10 cellular contexts compared by ENCODE assay signal in the genomic region with DNA sequence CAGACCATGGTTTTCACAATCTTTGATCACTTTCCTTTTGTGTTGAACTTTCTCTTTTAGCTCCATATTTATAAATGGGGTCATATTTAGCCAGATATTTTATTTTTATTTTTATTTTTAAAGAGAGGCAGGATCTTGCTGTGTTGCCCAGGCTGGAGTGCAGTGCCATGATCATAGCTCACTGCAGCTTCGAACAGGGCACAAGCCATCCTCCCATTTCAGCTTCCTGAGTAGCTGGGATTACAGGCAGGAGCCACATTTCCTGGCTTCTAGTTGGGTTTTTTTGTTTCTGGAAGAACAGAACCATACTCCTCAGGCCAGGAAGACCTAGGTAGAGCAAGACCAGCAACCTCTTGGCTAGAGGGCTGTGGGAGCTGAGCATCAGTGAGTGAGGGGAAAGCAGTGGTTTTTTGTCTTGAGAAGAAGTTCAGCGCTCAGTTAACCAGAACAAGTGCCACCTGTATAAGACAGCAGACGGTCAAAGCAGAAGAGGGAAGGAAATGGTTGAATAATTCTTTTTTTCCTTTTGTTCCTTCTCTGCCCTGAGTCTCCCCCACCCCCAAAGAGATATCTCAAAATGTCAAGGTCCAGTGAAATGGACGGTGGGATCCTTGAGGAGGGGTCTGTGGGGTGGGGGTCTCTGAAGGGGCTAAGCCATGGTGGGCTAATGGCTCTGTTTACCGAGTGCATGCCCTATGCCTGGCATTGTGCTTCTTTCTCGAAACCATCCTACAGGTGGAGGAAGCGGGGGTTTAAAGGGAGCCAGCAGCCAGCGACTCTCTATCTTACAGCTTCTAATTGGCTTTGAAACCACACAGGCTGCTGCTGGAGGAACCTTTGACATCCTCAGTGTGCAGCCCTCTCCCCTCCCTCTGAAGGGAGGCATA.
DNase-seq lines count a peak whose midpoint lies in the region; ATAC-seq and TF ChIP-seq lines count a peak whose summit lies in the region.
"Had no signal": no experiment of that assay in that cellular context is flagged by ENCODE, and none has a peak within 500 bp of the region (broad histone marks: within the 10 kb centered on the region; RNA-seq: fewer than 3 reads in every experiment).

No MANE protein-coding gene starts in this region.

- no peaks in the 10 kb centered on the region for H3K27me3 Mint-ChIP-seq in activated CD8-positive, alpha-beta T cell treated with anti-CD3 and anti-CD28 coated beads, Interleukin-2, amount 10 ng/mL, durations not matched to agents 7 days and 5 days (ENCODE audit: low read depth)

- H2AFZ ChIP-seq in MM.1S (ENCODE audit: low read length): no peak overlapping the region

- no peaks in the 10 kb centered on the region for H3K9me3 Mint-ChIP-seq in activated CD8-positive, alpha-beta T cell treated with anti-CD3 and anti-CD28 coated beads, Interleukin-2, amount 10 ng/mL, durations not matched to agents 7 days and 5 days (ENCODE audit: insufficient read depth)

- peak; percentile 36 for DNase-seq in GDM1 (lab: John Stamatoyannopoulos, UW)
- peak; percentile 50 for DNase-seq in activated CD8-positive, alpha-beta T cell treated with anti-CD3 and anti-CD28 coated beads, Interleukin-2, amount 10 ng/mL, durations not matched to agents 7 days and 5 days
- DNase-seq in posterior vena cava (ENCODE audit: low spot score): peak; percentile 61
- no peak for DNase-seq in MM.1S
- DNase-seq in kidney glomerular epithelial cell (lab: John Stamatoyannopoulos, UW): no peak
- DNase-seq: activated gamma-delta T cell treated with Interleukin-2 at 50 U/mL for 16 hours had no signal

- no peak overlapping the region for H3K9ac ChIP-seq in MM.1S (ENCODE audit: low read length)

- CTCF ChIA-PET in activated CD8-positive, alpha-beta T cell treated with anti-CD3 and anti-CD28 coated beads, Interleukin-2, amount 10 ng/mL, durations not matched to agents 7 days and 5 days (lab: Charles Lee): interaction anchor here (0.8 to 2.8 kb wide), 11 partner anchors 9 to 109 kb away, joined by 3 to 17 read pairs (median 5); no protein-coding TSS in a partner anchor

- peak overlapping the region; percentile 84 for H3K27ac Mint-ChIP-seq in activated CD8-positive, alpha-beta T cell treated with anti-CD3 and anti-CD28 coated beads, Interleukin-2, amount 10 ng/mL, durations not matched to agents 7 days and 5 days

- H3K36me3 ChIP-seq in MM.1S (replicated peaks; ENCODE audit: insufficient read depth, low read length): no peaks in the 10 kb centered on the region

- no peak for TF ChIP-seq CTCF in MM.1S (IDR thresholded peaks at IDR 0.05; ENCODE audit: low read length)

- H3K27ac ChIP-seq in MM.1S (ENCODE audit: low read length): no peak overlapping the region
- H3K27ac ChIP-seq: SK-N-MC had no signal

- intact Hi-C loops in posterior vena cava (cut with DNase I): no loop called here

- peak overlapping the region; percentile 31 for H3K4me3 Mint-ChIP-seq in activated CD8-positive, alpha-beta T cell treated with anti-CD3 and anti-CD28 coated beads, Interleukin-2, amount 10 ng/mL, durations not matched to agents 7 days and 5 days

- H3K79me2 ChIP-seq in MM.1S (ENCODE audit: low read length): no peaks in the 10 kb centered on the region

- no peak overlapping the region for H3K4me3 ChIP-seq in MM.1S (ENCODE audit: low read length)
- H3K4me3 ChIP-seq: SK-N-MC had no signal

- H3F3A ChIP-seq in MM.1S (ENCODE audit: insufficient read depth, low read length): no peaks in the 10 kb centered on the region

- ATAC-seq in GM21576 (IDR thresholded peaks at IDR 0.05; ENCODE audit: unreplicated experiment) (peak; percentile 68), HG03280 (IDR thresholded peaks at IDR 0.05; ENCODE audit: unreplicated experiment) (no peak), HG02571 (IDR thresholded peaks at IDR 0.05; ENCODE audit: unreplicated experiment) (no peak)
- peak; percentile 78 for ATAC-seq in activated CD8-positive, alpha-beta T cell treated with anti-CD3 and anti-CD28 coated beads, Interleukin-2, amount 10 ng/mL, durations not matched to agents 7 days and 5 days

- no peaks in the 10 kb centered on the region for H3K27me3 ChIP-seq in MM.1S (replicated peaks; ENCODE audit: insufficient read depth, low read length)

- POLR2A ChIA-PET in activated CD8-positive, alpha-beta T cell treated with anti-CD3 and anti-CD28 coated beads, Interleukin-2, amount 10 ng/mL, durations not matched to agents 7 days and 5 days (lab: Charles Lee): interaction anchor here (0.5 to 2.3 kb wide), 4 partner anchors 10 to 187 kb away, joined by 4 to 7 read pairs (median 4); no protein-coding TSS in a partner anchor

- H4K20me1 ChIP-seq in MM.1S (ENCODE audit: insufficient read depth, low read length): no peaks in the 10 kb centered on the region

- H3K4me1 ChIP-seq in MM.1S (ENCODE audit: low read length): no peaks in the 10 kb centered on the region

- H3K9me2 ChIP-seq in MM.1S (replicated peaks; ENCODE audit: insufficient read depth, low read length): no peaks in the 10 kb centered on the region

- peaks cover 42% of the 10 kb centered on the region for H3K36me3 Mint-ChIP-seq in activated CD8-positive, alpha-beta T cell treated with anti-CD3 and anti-CD28 coated beads, Interleukin-2, amount 10 ng/mL, durations not matched to agents 7 days and 5 days (ENCODE audit: low read depth)

- H3K4me2 ChIP-seq in MM.1S (ENCODE audit: low read depth, low read length): no peak overlapping the region

- H3K4me1 Mint-ChIP-seq in activated CD8-positive, alpha-beta T cell treated with anti-CD3 and anti-CD28 coated beads, Interleukin-2, amount 10 ng/mL, durations not matched to agents 7 days and 5 days (ENCODE audit: low read depth): peaks cover 64% of the 10 kb centered on the region

- no peaks in the 10 kb centered on the region for H3K9me3 ChIP-seq in MM.1S (replicated peaks; ENCODE audit: insufficient read depth, low read length)

Comparison
In these comparisons a context has a peak if more than half of its experiments do, and no peak if none do; other contexts are left out.
1. DNase-seq: peak in GDM1 (single experiment), activated CD8-positive, alpha-beta T cell treated with anti-CD3 and anti-CD28 coated beads, Interleukin-2, amount 10 ng/mL, durations not matched to agents 7 days and 5 days (single experiment) and posterior vena cava (single experiment); none in MM.1S (single experiment) and kidney glomerular epithelial cell (single experiment).
2. ATAC-seq: peak in GM21576 (single experiment) and activated CD8-positive, alpha-beta T cell treated with anti-CD3 and anti-CD28 coated beads, Interleukin-2, amount 10 ng/mL, durations not matched to agents 7 days and 5 days (single experiment); none in HG03280 (single experiment) and HG02571 (single experiment).